In the genomic region with DNA sequence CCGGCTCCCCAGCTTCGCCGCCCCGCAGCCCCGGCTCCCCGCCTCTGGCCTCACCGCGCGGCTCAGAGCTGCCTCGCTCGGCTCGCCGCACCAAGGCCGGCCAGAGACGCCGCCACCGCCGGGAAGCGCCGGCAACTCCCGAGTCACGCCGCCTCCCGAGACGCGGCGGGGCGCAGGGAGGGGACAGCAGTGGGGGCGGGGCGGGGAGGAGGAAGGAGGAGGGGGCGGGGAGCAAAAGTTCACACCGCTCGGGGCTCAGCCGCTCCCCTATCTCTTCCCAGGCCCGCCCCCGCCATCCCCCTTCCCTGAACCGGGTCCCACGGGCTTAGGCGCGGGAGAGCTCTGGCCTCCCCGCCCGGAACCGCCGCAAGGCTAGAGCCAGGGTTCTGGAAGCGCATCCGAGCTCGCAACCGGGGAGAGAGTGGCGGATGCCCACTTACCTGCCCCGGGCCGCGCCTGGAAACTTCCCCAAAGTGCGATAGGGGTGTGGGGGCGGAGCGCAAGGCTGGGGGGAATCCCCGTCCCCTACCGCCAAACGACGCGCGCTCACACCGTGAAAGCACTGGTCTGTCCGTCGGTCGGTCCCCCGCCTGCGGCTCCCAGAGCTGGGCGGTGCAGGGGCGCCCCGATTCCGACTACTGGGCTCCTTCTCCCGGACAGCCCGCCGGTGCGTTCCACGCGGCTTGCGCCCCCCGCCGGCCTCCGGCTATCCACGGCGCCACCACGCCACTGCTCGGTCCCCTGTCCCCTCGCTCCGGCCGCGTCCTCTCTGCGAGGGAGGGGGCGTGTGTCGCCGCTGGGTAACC, we compare ENCODE assay signal across 1 cellular context.
TF ChIP-seq lines count a peak whose summit lies in the region.

No MANE protein-coding gene starts in this region.

TF ChIP-seq in H1, 55 proteins besides CTCF, POLR2A, EP300 and RAD21 (continued from another document):
- peak; percentile 55; the same call in 1 of the 2 replicates for TF ChIP-seq RBBP5 (IDR thresholded peaks at IDR 0.05; ENCODE audit: borderline replicate concordance, low read depth, low read length)
- no peak for TF ChIP-seq GTF2F1 (IDR thresholded peaks at IDR 0.05; ENCODE audit: borderline replicate concordance, low read depth, low read length)
- TF ChIP-seq EGR1 (IDR thresholded peaks at IDR 0.05; ENCODE audit: borderline replicate concordance, low read depth, low read length): peak; percentile 67; the same call in 1 of the 2 replicates
- TF ChIP-seq RFX5 (IDR thresholded peaks at IDR 0.05; ENCODE audit: borderline replicate concordance, low read depth, low read length): no peak
- TF ChIP-seq SIN3A (conservative IDR thresholded peaks at IDR 0.05 in 1 of 2, IDR thresholded peaks at IDR 0.05 in 1 of 2; ENCODE audit: low read depth in 1 of 2, low read length in 2 of 2): peak in 1 of 2 experiments; percentile 0; a peak in 1 of 4 replicates
- no peak for TF ChIP-seq YY1 (IDR thresholded peaks at IDR 0.05; ENCODE audit: low read depth, low read length)
- TF ChIP-seq PHF8 (conservative IDR thresholded peaks at IDR 0.05; ENCODE audit: low read depth, low read length): no peak
- 0 out of 2 replicates have a peak, but pooled peaks have one; percentile 41 for TF ChIP-seq TAF1 (IDR thresholded peaks at IDR 0.05; ENCODE audit: low read depth, low read length)
